Comparison of ENCODE assay signal across 15 cellular contexts in genomic region chr9:121138561-121138960, GRCh38.
A peak's percentile ranks its signal among the peaks of the same experiment; 100 is the strongest.
DNase-seq lines count a peak whose midpoint lies in the region; ATAC-seq and TF ChIP-seq lines count a peak whose summit lies in the region.
"Had no signal": no experiment of that assay in that cellular context is flagged by ENCODE, and none has a peak within 500 bp of the region (broad histone marks: within the 10 kb centered on the region; RNA-seq: fewer than 3 reads in every experiment).

No MANE protein-coding gene starts in this region.

- peak overlapping the region; percentile 82 for H3K27ac Mint-ChIP-seq in MCF 10A (ENCODE audit: low read depth, unreplicated experiment)
- H3K27ac Mint-ChIP-seq: H9 had no signal

- CTCF ChIA-PET in MCF 10A (lab: Yijun Ruan, JAX) (interaction anchor here (0.6 kb wide), 1 partner anchor 153 kb away, joined by 3 read pairs; no protein-coding TSS in a partner anchor), RWPE1 (lab: Yijun Ruan, JAX) (interaction anchor here (1.2 kb wide), 1 partner anchor 13 kb away, joined by 5 read pairs; no protein-coding TSS in a partner anchor)

- no peak overlapping the region for H3K27ac ChIP-seq in breast epithelium
- H3K27ac ChIP-seq in RWPE1, result no peak overlapping the region
- H3K27ac ChIP-seq: HL-60 had no signal

- no peaks in the 10 kb centered on the region for H3K9me3 ChIP-seq in breast epithelium

- H3K4me1 ChIP-seq in breast epithelium, result no peaks in the 10 kb centered on the region

- BruUV-seq in MCF 10A (replicated peaks; lab: Mats Ljungman, UMichigan), result no TSS peak

- intact Hi-C loops in MCF 10A (cut with micrococcal nuclease), result no loop called here
- intact Hi-C loops in breast epithelium (cut with DNase I; ENCODE audit: low total_unique reads), result no loop called here

- TF ChIP-seq POLR2A in breast epithelium (IDR thresholded peaks at IDR 0.05), result no peak

- H3K4me1 Mint-ChIP-seq in MCF 10A (ENCODE audit: insufficient read depth, unreplicated experiment), result no peaks in the 10 kb centered on the region

- no peaks in the 10 kb centered on the region for H3K27me3 ChIP-seq in breast epithelium

- no peak overlapping the region for H3K4me3 ChIP-seq in breast epithelium

- DNase-seq in MCF 10A (ENCODE audit: unreplicated experiment) (no peak), breast epithelium (ENCODE audit: low spot score in 2 of 2) (no peak), RWPE1 (ENCODE audit: low spot score) (peak; percentile 81), dermis blood vessel endothelial cell (no peak)
- DNase-seq: ACHN; DMS79 treated with DMSO at 0.1 percent for 48 hours; H9; NCI-H1105 treated with DMSO at 0.1 percent for 48 hours; NCI-H187; NCI-H526 treated with DMSO at 0.1 percent for 48 hours; NK-92 treated with Interleukin-12 subunit alpha and Interleukin-12 subunit beta, amount 100 ng/mL, for 24 hours had no signal

- ATAC-seq in esophagus mucosa, result peak; percentile 63
- no peak for ATAC-seq in GM18520 (IDR thresholded peaks at IDR 0.05; ENCODE audit: unreplicated experiment)
- no peak for ATAC-seq in GM18868 (IDR thresholded peaks at IDR 0.05; ENCODE audit: unreplicated experiment)

- no peaks in the 10 kb centered on the region for H3K36me3 ChIP-seq in breast epithelium

- H3K9me3 Mint-ChIP-seq in MCF 10A (ENCODE audit: unreplicated experiment), result no peaks in the 10 kb centered on the region
- H3K9me3 Mint-ChIP-seq: H9 had no signal

- POLR2A ChIA-PET in MCF 10A (lab: Yijun Ruan, JAX), result interaction anchor here (0.8 to 5.2 kb wide), 4 partner anchors 12 to 23 kb away, joined by 3 to 36 read pairs (median 4); no protein-coding TSS in a partner anchor
- POLR2A ChIA-PET in RWPE1 (lab: Yijun Ruan, JAX; ENCODE audit: low non-redundant PET), result no interaction called here

- H3K36me3 Mint-ChIP-seq in MCF 10A (ENCODE audit: insufficient read depth, unreplicated experiment), result peaks cover 58% of the 10 kb centered on the region

- no peak overlapping the region for H3K4me3 Mint-ChIP-seq in MCF 10A (ENCODE audit: unreplicated experiment)
- H3K4me3 Mint-ChIP-seq: H9 had no signal

- no peaks in the 10 kb centered on the region for H3K27me3 Mint-ChIP-seq in MCF 10A (ENCODE audit: insufficient read depth, unreplicated experiment)

- TF ChIP-seq CTCF in MCF 10A (IDR thresholded peaks at IDR 0.05; ENCODE audit: unreplicated experiment) (no peak), breast epithelium (IDR thresholded peaks at IDR 0.05) (no peak), RWPE1 (conservative IDR thresholded peaks at IDR 0.05; ENCODE audit: low read depth) (no peak)
